17 cellular contexts compared by ENCODE assay signal in genomic region chr17:43385046-43385831, GRCh38.
"Had no signal": no experiment of that assay in that cellular context is flagged by ENCODE, and none has a peak within 500 bp of the region (broad histone marks: within the 10 kb centered on the region; RNA-seq: fewer than 3 reads in every experiment).

No MANE protein-coding gene starts in this region.

- H3K27ac Mint-ChIP-seq: activated CD8-positive, alpha-beta T cell treated with anti-CD3 and anti-CD28 coated beads for 36 hours; activated T-helper 1 cell treated with anti-CD3 and anti-CD28 coated beads, Interleukin-12 subunit alpha, Interleukin-12 subunit beta, Interleukin-2, Interleukin-4 antibody, amounts not matched to agents 30 ng/mL and 10 ng/mL and 1 ng/mL, durations not matched to agents 14 hours and 24 hours and 36 hours; stimulated activated naive CD8-positive, alpha-beta T cell treated with anti-CD3 and anti-CD28 coated beads, Interleukin-15, amount 100 ng/mL, for 72 hours; T-cell had no signal

- H3K9me3 ChIP-seq: ovary, thyroid gland had no signal

- H3K36me3 ChIP-seq: ovary, thyroid gland, WERI-Rb-1 had no signal

- ATAC-seq: activated CD8-positive, alpha-beta T cell treated with anti-CD3 and anti-CD28 coated beads for 36 hours; stimulated activated naive CD8-positive, alpha-beta T cell treated with anti-CD3 and anti-CD28 coated beads, Interleukin-15, amount 100 ng/mL, for 72 hours; T-cell had no signal

- DNase-seq: activated CD4-positive, alpha-beta T cell treated with anti-CD3 and anti-CD28 coated beads for 4 hours; activated CD8-positive, alpha-beta memory T cell treated with anti-CD3 and anti-CD28 coated beads, Interleukin-2, amount 50 U/mL, for 4 hours; activated CD8-positive, alpha-beta T cell treated with anti-CD3 and anti-CD28 coated beads for 36 hours; activated naive CD4-positive, alpha-beta T cell; central memory CD4-positive, alpha-beta T cell; effector CD4-positive, alpha-beta T cell; hippocampal formation; kidney glomerular epithelial cell; stimulated activated CD4-positive, alpha-beta T cell treated with anti-CD3 and anti-CD28 coated beads, Interleukin-12 subunit alpha, Interleukin-12 subunit beta, amount 100 ng/mL, for 4 hours; stimulated activated CD4-positive, alpha-beta T cell treated with anti-CD3 and anti-CD28 coated beads, Interleukin-2, amount 100 ng/mL, for 48 hours; stimulated activated naive CD8-positive, alpha-beta T cell treated with anti-CD3 and anti-CD28 coated beads, Interleukin-15, amount 100 ng/mL, for 72 hours; T-cell; thyroid gland; WERI-Rb-1 had no signal

- H3K27me3 ChIP-seq: ovary, thyroid gland had no signal

- H3K27ac ChIP-seq: coronary artery, ovary, thyroid gland, WERI-Rb-1 had no signal

- H3K27me3 Mint-ChIP-seq: activated CD8-positive, alpha-beta T cell treated with anti-CD3 and anti-CD28 coated beads for 36 hours; stimulated activated naive CD8-positive, alpha-beta T cell treated with anti-CD3 and anti-CD28 coated beads, Interleukin-15, amount 100 ng/mL, for 72 hours; T-cell had no signal

- H3K4me3 ChIP-seq: coronary artery, ovary, thyroid gland had no signal

- H3K4me3 Mint-ChIP-seq: stimulated activated naive CD8-positive, alpha-beta T cell treated with anti-CD3 and anti-CD28 coated beads, Interleukin-15, amount 100 ng/mL, for 72 hours had no signal
